In genomic region chr2:60415814-60416213, GRCh38 we compare ENCODE assay signal across 20 cellular contexts.
DNase-seq lines count a peak whose midpoint lies in the region; ATAC-seq, FAIRE-seq and TF ChIP-seq lines count a peak whose summit lies in the region.
"Had no signal": no experiment of that assay in that cellular context is flagged by ENCODE, and none has a peak within 500 bp of the region (broad histone marks: within the 10 kb centered on the region; RNA-seq: fewer than 3 reads in every experiment).

No MANE protein-coding gene starts in this region.

- H3K36me3 ChIP-seq in body of pancreas (replicated peaks in 1 of 2; ENCODE audit: insufficient read depth in 1 of 2, low read depth in 2 of 2) (no peaks in the 10 kb centered on the region), pancreas (no peaks in the 10 kb centered on the region)

- no peaks in the 10 kb centered on the region for H3K36me3 Mint-ChIP-seq in chondrocyte (ENCODE audit: low read depth)

- DNase-seq in body of pancreas (no peak), left lobe of liver (ENCODE audit: low spot score) (no peak), pancreas (no peak), HK-2 (ENCODE audit: unreplicated experiment) (no peak), chondrocyte (ENCODE audit: low spot score) (no peak)
- DNase-seq: DMS53, H9, MM.1S, NCI-H2029, NCI-H2227 treated with DMSO at 0.1 percent for 48 hours, NCI-H69, SHP77 had no signal

- no peak for TF ChIP-seq POLR2A in body of pancreas (IDR thresholded peaks at IDR 0.05)

- no peak for ATAC-seq in body of pancreas
- ATAC-seq in left lobe of liver: peak; percentile 26
- ATAC-seq in pancreas: peak in 3 of 4 donors; percentile 12 to 41 (median 24)
- no peak for ATAC-seq in HG03139 (IDR thresholded peaks at IDR 0.05; ENCODE audit: unreplicated experiment)
- ATAC-seq in GM18858 (IDR thresholded peaks at IDR 0.05; ENCODE audit: unreplicated experiment): no peak
- ATAC-seq: Panc1 had no signal

- H3K4me3 ChIP-seq in body of pancreas (no peak overlapping the region), pancreas (no peak overlapping the region)
- H3K4me3 ChIP-seq: GM23338 had no signal

- no peak overlapping the region for H3K27ac Mint-ChIP-seq in chondrocyte (ENCODE audit: unreplicated experiment)
- H3K27ac Mint-ChIP-seq: GM23338, H9 had no signal

- H3K4me1 Mint-ChIP-seq in chondrocyte (ENCODE audit: low read depth): peaks cover 6% of the 10 kb centered on the region

- no peak overlapping the region for H3K4me3 Mint-ChIP-seq in chondrocyte (ENCODE audit: unreplicated experiment)
- H3K4me3 Mint-ChIP-seq: GM23338, H9 had no signal

- TF ChIP-seq CTCF in body of pancreas (IDR thresholded peaks at IDR 0.05) (no peak), pancreas (IDR thresholded peaks at IDR 0.05) (no peak), chondrocyte (IDR thresholded peaks at IDR 0.05) (no peak)

- H3K27me3 Mint-ChIP-seq in chondrocyte (ENCODE audit: low read depth): no peaks in the 10 kb centered on the region
- H3K27me3 Mint-ChIP-seq: IgD-negative memory B cell had no signal

- no peaks in the 10 kb centered on the region for H3K9me3 ChIP-seq in body of pancreas
- no peaks in the 10 kb centered on the region for H3K9me3 ChIP-seq in pancreas

- no peaks in the 10 kb centered on the region for H3K27me3 ChIP-seq in body of pancreas
- no peaks in the 10 kb centered on the region for H3K27me3 ChIP-seq in pancreas

- no peak for FAIRE-seq in pancreas (lab: Jason Lieb, UNC)
- FAIRE-seq: D721Med had no signal

- H3K27ac ChIP-seq in body of pancreas (peak overlapping the region; percentile 34 to 81 (median 64)), pancreas (peak overlapping the region in 3 of 4 donors; percentile 22 to 76 (median 38))
- H3K27ac ChIP-seq: KMS-11, RWPE1 had no signal

- H3K4me1 ChIP-seq in body of pancreas (peaks cover 30% of the 10 kb centered on the region), pancreas (peaks cover 0 to 11% (median 7%) of the 10 kb centered on the region in 3 donors)

- intact Hi-C loops in body of pancreas (cut with DNase I): no loop called here
- intact Hi-C loops in pancreas (cut with DNase I): no loop called here

- peaks cover 12% of the 10 kb centered on the region for H3K9me3 Mint-ChIP-seq in chondrocyte (ENCODE audit: low read depth)

Comparison
In these comparisons a context has a peak if more than half of its experiments do, and no peak if none do; other contexts are left out.
1. ATAC-seq: peak in left lobe of liver (single experiment) and pancreas (3 of 4); none in body of pancreas (single experiment), HG03139 (single experiment) and GM18858 (single experiment).